Comparison of ENCODE assay signal across 29 cellular contexts in the genomic region with DNA sequence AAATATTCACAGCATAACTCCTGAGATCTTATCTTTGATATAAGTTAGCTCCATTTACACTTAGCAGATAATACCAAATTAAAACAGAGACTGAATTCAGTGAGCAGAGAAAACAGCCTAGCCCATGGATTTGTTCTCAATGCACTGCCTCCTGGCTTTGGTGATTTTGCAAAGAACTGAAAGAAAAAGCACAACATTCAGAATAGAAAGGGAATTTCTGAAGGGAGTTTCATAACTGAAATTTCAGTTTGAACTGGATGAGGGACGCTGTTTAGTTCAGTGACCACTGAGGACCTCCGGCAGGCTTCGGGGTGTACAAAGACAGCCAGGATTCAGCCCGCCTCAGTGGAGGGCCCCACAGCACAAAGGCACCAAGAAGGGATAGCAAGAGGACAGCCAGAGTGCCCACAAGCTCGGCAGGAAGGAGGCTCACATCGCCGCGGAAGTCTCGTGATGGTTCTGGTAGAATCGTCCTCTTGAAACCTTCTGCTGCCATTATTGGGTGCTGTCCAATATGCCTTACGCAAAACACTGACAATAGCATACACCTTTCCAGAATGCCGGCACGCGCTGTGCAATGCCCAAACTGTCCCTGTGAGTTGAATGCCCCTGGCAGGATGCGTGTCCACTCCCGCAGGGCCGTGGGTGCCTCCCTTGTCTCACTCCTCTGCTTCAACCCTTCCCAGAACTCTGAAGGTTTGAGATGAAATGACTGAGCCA. TPM values are rescaled to one million over a fixed set of nuclear protein-coding genes. Genes with fewer than 3 reads are reported as not detected.
"Had no signal": no experiment of that assay in that cellular context is flagged by ENCODE, and none has a peak within 500 bp of the region (broad histone marks: within the 10 kb centered on the region; RNA-seq: fewer than 3 reads in every experiment).

No MANE protein-coding gene starts in this region.

- H3K4me3 Mint-ChIP-seq: activated CD8-positive, alpha-beta memory T cell treated with anti-CD3 and anti-CD28 coated beads, Interleukin-2, amount 10 ng/mL, durations not matched to agents 7 days and 5 days; activated CD8-positive, alpha-beta T cell treated with anti-CD3 and anti-CD28 coated beads for 36 hours; activated naive CD8-positive, alpha-beta T cell; activated T-helper 1 cell treated with anti-CD3 and anti-CD28 coated beads, Interleukin-12 subunit alpha, Interleukin-12 subunit beta, Interleukin-2, Interleukin-4 antibody, amounts not matched to agents 30 ng/mL and 10 ng/mL and 1 ng/mL, durations not matched to agents 14 hours and 24 hours and 36 hours; nephron progenitor cell; WTC11 had no signal

- DNase-seq: activated CD4-positive, alpha-beta T cell treated with anti-CD3 and anti-CD28 coated beads for 48 hours; activated CD8-positive, alpha-beta memory T cell treated with anti-CD3 and anti-CD28 coated beads, Interleukin-2, amount 10 ng/mL, durations not matched to agents 7 days and 5 days; activated CD8-positive, alpha-beta T cell treated with anti-CD3 and anti-CD28 coated beads for 36 hours; activated gamma-delta T cell treated with Interleukin-2 at 50 U/mL for 16 hours; adrenal gland; brain microvascular endothelial cell; central memory CD4-positive, alpha-beta T cell; esophagus squamous epithelium; lower lobe of right lung; mesendoderm; mucosa of descending colon; nephron progenitor cell; sigmoid colon; stimulated activated CD4-positive, alpha-beta T cell treated with anti-CD3 and anti-CD28 coated beads, Interleukin-2, amount 100 ng/mL, for 48 hours; stimulated activated CD8-positive, alpha-beta memory T cell treated with anti-CD3 and anti-CD28 coated beads, Interleukin-4, amount 100 ng/mL, for 48 hours; stimulated activated naive B cell treated with anti-CD40 and anti-IgM and Interleukin-4, amounts not matched to agents 10 μg/mL and 1 μg/mL and 100 μg/mL, for 72 hours; T1000; trophoblast cell; uterus had no signal

- FAIRE-seq: colon, keratinocyte had no signal

- H3K36me3 Mint-ChIP-seq: activated CD8-positive, alpha-beta memory T cell treated with anti-CD3 and anti-CD28 coated beads, Interleukin-2, amount 10 ng/mL, durations not matched to agents 7 days and 5 days; activated naive CD8-positive, alpha-beta T cell had no signal

- H3K9me3 ChIP-seq: adrenal gland, ascending aorta, esophagus squamous epithelium, gastroesophageal sphincter, heart left ventricle, lower lobe of right lung, sigmoid colon, uterus had no signal

- H3K4me1 Mint-ChIP-seq: WTC11 had no signal

- H3K4me1 ChIP-seq: adrenal gland, ascending aorta, gastroesophageal sphincter, heart left ventricle, lower lobe of right lung, parathyroid adenoma, sigmoid colon, uterus had no signal

- H3K27ac ChIP-seq: adrenal gland, ascending aorta, brain microvascular endothelial cell, esophagus squamous epithelium, gastroesophageal sphincter, heart left ventricle, lower lobe of right lung, parathyroid adenoma, sigmoid colon, uterus had no signal

- H3K4me3 ChIP-seq: adrenal gland, ascending aorta, esophagus squamous epithelium, gastroesophageal sphincter, heart left ventricle, lower lobe of right lung, mucosa of descending colon, sigmoid colon, smooth muscle cell, uterus had no signal

- ATAC-seq: activated CD8-positive, alpha-beta memory T cell treated with anti-CD3 and anti-CD28 coated beads, Interleukin-2, amount 10 ng/mL, durations not matched to agents 7 days and 5 days; activated CD8-positive, alpha-beta T cell treated with anti-CD3 and anti-CD28 coated beads for 36 hours; gastroesophageal sphincter; heart left ventricle; lower lobe of right lung; mucosa of descending colon; stimulated activated naive B cell treated with anti-CD40 and anti-IgM and Interleukin-4, amounts not matched to agents 10 μg/mL and 1 μg/mL and 100 μg/mL, for 72 hours had no signal

- H3K9me3 Mint-ChIP-seq: activated CD8-positive, alpha-beta T cell treated with anti-CD3 and anti-CD28 coated beads for 36 hours; activated T-helper 1 cell treated with anti-CD3 and anti-CD28 coated beads, Interleukin-12 subunit alpha, Interleukin-12 subunit beta, Interleukin-2, Interleukin-4 antibody, amounts not matched to agents 30 ng/mL and 10 ng/mL and 1 ng/mL, durations not matched to agents 14 hours and 24 hours and 36 hours had no signal

- H3K27me3 ChIP-seq: ascending aorta, brain microvascular endothelial cell, uterus had no signal

- H3K27ac Mint-ChIP-seq: activated CD8-positive, alpha-beta memory T cell treated with anti-CD3 and anti-CD28 coated beads, Interleukin-2, amount 10 ng/mL, durations not matched to agents 7 days and 5 days; activated CD8-positive, alpha-beta T cell treated with anti-CD3 and anti-CD28 coated beads for 36 hours; activated naive CD8-positive, alpha-beta T cell; activated T-helper 1 cell treated with anti-CD3 and anti-CD28 coated beads, Interleukin-12 subunit alpha, Interleukin-12 subunit beta, Interleukin-2, Interleukin-4 antibody, amounts not matched to agents 30 ng/mL and 10 ng/mL and 1 ng/mL, durations not matched to agents 14 hours and 24 hours and 36 hours; nephron progenitor cell; stimulated activated naive B cell treated with anti-CD40 and anti-IgM and Interleukin-4, amounts not matched to agents 10 μg/mL and 1 μg/mL and 100 μg/mL, for 72 hours; WTC11 had no signal

- H3K36me3 ChIP-seq: adrenal gland, ascending aorta, brain microvascular endothelial cell, esophagus squamous epithelium, gastroesophageal sphincter, heart left ventricle, lower lobe of right lung, sigmoid colon, uterus had no signal

RNA-seq across cellular contexts. Expression of gene IRF4, which starts 9.7 kb away (rescaled TPM):
- polyA plus RNA-seq: smooth muscle cell had no signal
